Comparison of ENCODE assay signal across 9 cellular contexts in the genomic region with DNA sequence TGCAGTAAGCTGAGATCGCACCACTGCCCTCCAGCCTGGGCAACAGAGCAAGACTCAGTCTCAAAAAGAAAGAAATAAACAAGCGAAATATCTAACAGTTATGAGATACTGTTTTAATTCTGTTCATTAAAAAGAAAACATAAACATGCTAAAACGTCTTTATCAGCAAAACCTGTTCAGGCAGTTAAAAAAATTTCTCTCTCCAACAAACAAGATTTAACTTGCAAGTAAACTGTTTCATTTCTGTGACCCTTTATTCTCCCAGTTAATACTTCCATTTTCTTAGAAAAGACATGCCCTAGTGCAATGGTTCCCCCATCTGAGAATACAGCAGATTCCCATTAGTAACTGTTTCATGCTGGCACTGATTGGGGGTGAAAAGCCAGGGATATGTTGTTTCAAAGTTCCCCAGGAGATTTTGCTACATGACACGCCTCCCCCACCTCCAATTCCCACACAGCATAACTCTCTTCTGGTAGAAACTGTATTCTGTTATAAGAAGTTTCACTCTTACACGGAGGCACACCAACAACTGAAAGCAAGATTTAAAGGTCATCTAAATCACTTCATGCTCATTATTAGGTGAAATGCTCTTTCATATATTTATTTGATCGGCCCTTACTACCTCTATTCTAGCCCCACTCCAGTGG. TPM values are rescaled to one million over a fixed set of nuclear protein-coding genes. Genes with fewer than 3 reads are reported as not detected.
DNase-seq lines count a peak whose midpoint lies in the region; ATAC-seq and TF ChIP-seq lines count a peak whose summit lies in the region.
"Had no signal": no experiment of that assay in that cellular context is flagged by ENCODE, and none has a peak within 500 bp of the region (broad histone marks: within the 10 kb centered on the region; RNA-seq: fewer than 3 reads in every experiment).

No MANE protein-coding gene starts in this region.

- ATAC-seq in HG03095 (IDR thresholded peaks at IDR 0.05; ENCODE audit: unreplicated experiment), result peak; percentile 75

- in situ Hi-C loops in brain microvascular endothelial cell (cut with HindIII; ENCODE audit: low pct_ligation_motif_present, low sequenced_read_pairs), result no loop called here

- no peak overlapping the region for H3K4me3 ChIP-seq in brain microvascular endothelial cell (ENCODE audit: low read depth, low read length)
- H3K4me3 ChIP-seq: SK-N-MC had no signal

- peaks cover 23% of the 10 kb centered on the region for H3K36me3 Mint-ChIP-seq in T-helper 1 cell treated with Interleukin-12 subunit alpha and Interleukin-12 subunit beta and Interleukin-4 antibody, amounts not matched to agents 30 μg/mL and 1 μg/mL, for 36 hours (ENCODE audit: low read depth)
- peaks cover 6% of the 10 kb centered on the region for H3K36me3 Mint-ChIP-seq in brain
- peaks cover 32% of the 10 kb centered on the region for H3K36me3 Mint-ChIP-seq in stimulated activated naive CD8-positive, alpha-beta T cell treated with anti-CD3 and anti-CD28 coated beads, Interleukin-15, Interleukin-2, amounts not matched to agents 100 ng/mL and 50 ng/mL, for 24 hours (ENCODE audit: low read depth)

- no peaks in the 10 kb centered on the region for H3K27me3 ChIP-seq in brain microvascular endothelial cell (replicated peaks)

- peak overlapping the region; percentile 80 for H3K27ac Mint-ChIP-seq in T-helper 1 cell treated with Interleukin-12 subunit alpha and Interleukin-12 subunit beta and Interleukin-4 antibody, amounts not matched to agents 30 μg/mL and 1 μg/mL, for 36 hours
- H3K27ac Mint-ChIP-seq in brain, result peak overlapping the region in 3 of 5 experiments; percentile 6 to 58 (median 33)
- peak overlapping the region; percentile 87 for H3K27ac Mint-ChIP-seq in stimulated activated naive CD8-positive, alpha-beta T cell treated with anti-CD3 and anti-CD28 coated beads, Interleukin-15, Interleukin-2, amounts not matched to agents 100 ng/mL and 50 ng/mL, for 24 hours

- no peak for TF ChIP-seq CTCF in brain (conservative IDR thresholded peaks at IDR 0.05)
- TF ChIP-seq CTCF in brain microvascular endothelial cell (IDR thresholded peaks at IDR 0.05; ENCODE audit: low read depth, low read length, missing control alignments), result no peak

- H3K27me3 Mint-ChIP-seq in T-helper 1 cell treated with Interleukin-12 subunit alpha and Interleukin-12 subunit beta and Interleukin-4 antibody, amounts not matched to agents 30 μg/mL and 1 μg/mL, for 36 hours (ENCODE audit: low read depth), result no peaks in the 10 kb centered on the region
- H3K27me3 Mint-ChIP-seq in brain, result no peaks in the 10 kb centered on the region
- H3K27me3 Mint-ChIP-seq in stimulated activated naive CD8-positive, alpha-beta T cell treated with anti-CD3 and anti-CD28 coated beads, Interleukin-15, Interleukin-2, amounts not matched to agents 100 ng/mL and 50 ng/mL, for 24 hours, result no peaks in the 10 kb centered on the region

- no peak overlapping the region for H3K27ac ChIP-seq in brain microvascular endothelial cell
- H3K27ac ChIP-seq: SK-N-MC had no signal

- peak overlapping the region; percentile 48 for H3K4me3 Mint-ChIP-seq in T-helper 1 cell treated with Interleukin-12 subunit alpha and Interleukin-12 subunit beta and Interleukin-4 antibody, amounts not matched to agents 30 μg/mL and 1 μg/mL, for 36 hours
- peak overlapping the region in 1 of 5 experiments; percentile 4 for H3K4me3 Mint-ChIP-seq in brain
- H3K4me3 Mint-ChIP-seq in stimulated activated naive CD8-positive, alpha-beta T cell treated with anti-CD3 and anti-CD28 coated beads, Interleukin-15, Interleukin-2, amounts not matched to agents 100 ng/mL and 50 ng/mL, for 24 hours, result peak overlapping the region; percentile 70

- peaks cover 70% of the 10 kb centered on the region for H3K4me1 Mint-ChIP-seq in T-helper 1 cell treated with Interleukin-12 subunit alpha and Interleukin-12 subunit beta and Interleukin-4 antibody, amounts not matched to agents 30 μg/mL and 1 μg/mL, for 36 hours (ENCODE audit: low read depth)
- H3K4me1 Mint-ChIP-seq in brain, result peaks cover 15% of the 10 kb centered on the region
- H3K4me1 Mint-ChIP-seq in stimulated activated naive CD8-positive, alpha-beta T cell treated with anti-CD3 and anti-CD28 coated beads, Interleukin-15, Interleukin-2, amounts not matched to agents 100 ng/mL and 50 ng/mL, for 24 hours (ENCODE audit: low read depth), result peaks cover 95% of the 10 kb centered on the region

- no peaks in the 10 kb centered on the region for H3K36me3 ChIP-seq in brain microvascular endothelial cell (replicated peaks)

- DNase-seq in T-helper 1 cell (no peak), anterior cingulate cortex (lab: John Stamatoyannopoulos, UW) (no peak), NCI-H1694 (lab: John Stamatoyannopoulos, UW) (no peak), brain microvascular endothelial cell (no peak)

- no peaks in the 10 kb centered on the region for H3K9me3 Mint-ChIP-seq in T-helper 1 cell treated with Interleukin-12 subunit alpha and Interleukin-12 subunit beta and Interleukin-4 antibody, amounts not matched to agents 30 μg/mL and 1 μg/mL, for 36 hours
- no peaks in the 10 kb centered on the region for H3K9me3 Mint-ChIP-seq in brain
- no peaks in the 10 kb centered on the region for H3K9me3 Mint-ChIP-seq in stimulated activated naive CD8-positive, alpha-beta T cell treated with anti-CD3 and anti-CD28 coated beads, Interleukin-15, Interleukin-2, amounts not matched to agents 100 ng/mL and 50 ng/mL, for 24 hours

RNA-seq across cellular contexts. Expression of a gene that starts 24.4 kb away (rescaled TPM):
- 12.4 TPM for polyA plus RNA-seq in brain (ENCODE audit: insufficient read depth, low read depth, low replicate concordance)

Comparison
In these comparisons a context has a peak if more than half of its experiments do, and no peak if none do; other contexts are left out.
1. H3K27ac Mint-ChIP-seq: peak in every context shown above with its lines; median percentile 87 in stimulated activated naive CD8-positive, alpha-beta T cell treated with anti-CD3 and anti-CD28 coated beads, Interleukin-15, Interleukin-2, amounts not matched to agents 100 ng/mL and 50 ng/mL, for 24 hours; 80 in T-helper 1 cell treated with Interleukin-12 subunit alpha and Interleukin-12 subunit beta and Interleukin-4 antibody, amounts not matched to agents 30 μg/mL and 1 μg/mL, for 36 hours; 33 in brain.